ENCODE assay signal across 19 cellular contexts in the genomic region with DNA sequence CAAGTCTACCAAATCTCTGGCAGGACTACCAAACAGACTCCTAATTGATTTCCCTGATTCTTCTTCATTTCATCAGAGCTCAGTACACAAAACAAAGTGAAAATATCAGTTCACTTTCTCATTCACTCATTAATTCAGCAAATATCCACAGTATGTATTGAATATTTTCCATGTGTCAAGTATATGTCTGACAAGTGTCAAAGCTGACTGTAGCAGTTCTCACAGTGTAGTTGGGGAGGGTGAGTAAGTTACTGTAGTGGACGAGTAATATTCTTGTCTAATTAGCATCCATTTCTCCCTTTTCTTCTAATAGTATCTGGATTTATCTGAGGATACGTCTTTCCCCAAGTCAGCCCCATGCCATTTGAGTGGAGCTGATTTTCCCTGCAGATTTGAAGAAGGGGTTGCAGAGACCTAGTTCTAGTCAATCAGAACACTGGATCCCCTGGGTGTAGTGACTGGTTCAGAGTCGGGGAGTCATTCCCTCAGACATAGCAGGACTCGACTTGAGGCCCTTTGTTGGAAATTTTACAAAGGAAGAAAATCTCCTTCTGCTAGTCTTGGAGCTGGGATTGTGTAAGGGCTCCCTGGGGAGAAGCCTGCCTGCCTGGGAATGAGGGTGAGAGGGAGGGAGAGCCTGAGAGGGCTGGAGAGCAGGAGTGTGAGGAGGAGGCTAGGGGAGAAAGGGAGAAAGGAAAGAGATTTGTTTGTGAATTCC. TPM values are rescaled to one million over a fixed set of nuclear protein-coding genes. Genes with fewer than 3 reads are reported as not detected.
A peak's percentile ranks its signal among the peaks of the same experiment; 100 is the strongest.
DNase-seq lines count a peak whose midpoint lies in the region; ATAC-seq and TF ChIP-seq lines count a peak whose summit lies in the region.
"Had no signal": no experiment of that assay in that cellular context is flagged by ENCODE, and none has a peak within 500 bp of the region (broad histone marks: within the 10 kb centered on the region; RNA-seq: fewer than 3 reads in every experiment).

No MANE protein-coding gene starts in this region.

- H3K9me3 ChIP-seq in upper lobe of right lung: no peaks in the 10 kb centered on the region
- H3K9me3 ChIP-seq: stomach, upper lobe of left lung had no signal

- no peaks in the 10 kb centered on the region for H3K36me3 Mint-ChIP-seq in activated B cell treated with CpG ODN at 0.5 μM for 24 hours (ENCODE audit: low read depth)
- no peaks in the 10 kb centered on the region for H3K36me3 Mint-ChIP-seq in naive B cell
- H3K36me3 Mint-ChIP-seq: activated CD8-positive, alpha-beta memory T cell treated with anti-CD3 and anti-CD28 coated beads, Interleukin-2, amount 10 ng/mL, durations not matched to agents 7 days and 5 days; CD4-positive, CD25-positive, alpha-beta regulatory T cell; IgD-negative memory B cell had no signal

- CTCF ChIA-PET in activated B cell treated with CpG ODN at 0.5 μM for 24 hours (lab: Charles Lee): no interaction called here

- ATAC-seq in Right ventricle myocardium superior (ENCODE audit: poor library complexity) (peak; percentile 38), activated B cell treated with CpG ODN at 0.5 μM for 24 hours (ENCODE audit: low read depth) (no peak), naive B cell (ENCODE audit: low read depth in 2 of 2) (no peak), upper lobe of right lung (peak; percentile 46), HG02970 (IDR thresholded peaks at IDR 0.05; ENCODE audit: low FRiP score, unreplicated experiment) (no peak)
- ATAC-seq: activated CD8-positive, alpha-beta memory T cell treated with anti-CD3 and anti-CD28 coated beads, Interleukin-2, amount 10 ng/mL, durations not matched to agents 7 days and 5 days had no signal

- POLR2A ChIA-PET in activated B cell treated with CpG ODN at 0.5 μM for 24 hours (lab: Charles Lee): interaction anchor here (0.6 kb wide), 1 partner anchor 325 kb away, joined by 5 read pairs; a partner anchor contains a TSS

- H3K4me3 Mint-ChIP-seq in activated B cell treated with CpG ODN at 0.5 μM for 24 hours: peak overlapping the region; percentile 16
- peak overlapping the region in 3 of 8 donors; percentile 35 to 74 (median 65) for H3K4me3 Mint-ChIP-seq in naive B cell
- H3K4me3 Mint-ChIP-seq: activated CD8-positive, alpha-beta memory T cell treated with anti-CD3 and anti-CD28 coated beads, Interleukin-2, amount 10 ng/mL, durations not matched to agents 7 days and 5 days; CD4-positive, CD25-positive, alpha-beta regulatory T cell; IgD-negative memory B cell had no signal

- H3K4me1 Mint-ChIP-seq in activated B cell treated with CpG ODN at 0.5 μM for 24 hours (peaks cover 49% of the 10 kb centered on the region), naive B cell (peaks cover 27 to 50% (median 42%) of the 10 kb centered on the region in 3 donors)
- H3K4me1 Mint-ChIP-seq: activated CD8-positive, alpha-beta memory T cell treated with anti-CD3 and anti-CD28 coated beads, Interleukin-2, amount 10 ng/mL, durations not matched to agents 7 days and 5 days; CD4-positive, CD25-positive, alpha-beta regulatory T cell had no signal

- peaks cover 5% of the 10 kb centered on the region for H3K4me1 ChIP-seq in upper lobe of right lung

- H3K27me3 Mint-ChIP-seq in activated B cell treated with CpG ODN at 0.5 μM for 24 hours: no peaks in the 10 kb centered on the region
- H3K27me3 Mint-ChIP-seq in naive B cell: no peaks in the 10 kb centered on the region
- H3K27me3 Mint-ChIP-seq: IgD-negative memory B cell had no signal

- no peak for DNase-seq in Right ventricle myocardium superior
- DNase-seq in cardiac septum (ENCODE audit: low spot score): no peak
- no peak for DNase-seq in activated B cell treated with CpG ODN at 0.5 μM for 24 hours
- DNase-seq in naive B cell: no peak
- DNase-seq in upper lobe of right lung: no peak
- DNase-seq in putamen (ENCODE audit: low spot score): no peak
- DNase-seq in NCI-H1092 (lab: John Stamatoyannopoulos, UW): no peak
- DNase-seq: activated CD8-positive, alpha-beta memory T cell treated with anti-CD3 and anti-CD28 coated beads, Interleukin-2, amount 10 ng/mL, durations not matched to agents 7 days and 5 days; amygdala; CD4-positive, CD25-positive, alpha-beta regulatory T cell; cerebellar nuclear complex; DND-41; mesenchymal stem cell; NCI-H187 treated with DMSO at 0.1 percent for 48 hours; stomach; upper lobe of left lung had no signal

- no peak overlapping the region for H3K27ac ChIP-seq in upper lobe of right lung
- H3K27ac ChIP-seq: SK-N-MC, upper lobe of left lung had no signal

- TF ChIP-seq CTCF in activated B cell treated with CpG ODN at 0.5 μM for 24 hours (IDR thresholded peaks at IDR 0.05) (no peak), upper lobe of right lung (IDR thresholded peaks at IDR 0.05) (no peak)

- H3K27me3 ChIP-seq in upper lobe of right lung: no peaks in the 10 kb centered on the region
- H3K27me3 ChIP-seq: stomach, upper lobe of left lung had no signal

- H3K9me3 Mint-ChIP-seq in activated B cell treated with CpG ODN at 0.5 μM for 24 hours: no peaks in the 10 kb centered on the region
- H3K9me3 Mint-ChIP-seq in naive B cell: peaks cover 0 to 3% (median 0%) of the 10 kb centered on the region in 7 donors

- intact Hi-C loops in Right ventricle myocardium superior (cut with DNase I): no loop called here
- intact Hi-C loops in cardiac septum (cut with DNase I): no loop called here
- intact Hi-C loops in activated B cell treated with CpG ODN at 0.5 μM for 24 hours (cut with micrococcal nuclease): no loop called here
- intact Hi-C loops in upper lobe of right lung (cut with DNase I): no loop called here

- no peaks in the 10 kb centered on the region for H3K36me3 ChIP-seq in upper lobe of right lung
- H3K36me3 ChIP-seq: stomach, upper lobe of left lung had no signal

- no peak overlapping the region for H3K4me3 ChIP-seq in upper lobe of right lung
- H3K4me3 ChIP-seq: SK-N-MC, stomach, upper lobe of left lung had no signal

- no peak overlapping the region for H3K27ac Mint-ChIP-seq in activated B cell treated with CpG ODN at 0.5 μM for 24 hours
- peak overlapping the region in 4 of 6 donors; percentile 29 to 90 (median 78) for H3K27ac Mint-ChIP-seq in naive B cell
- H3K27ac Mint-ChIP-seq: activated CD8-positive, alpha-beta memory T cell treated with anti-CD3 and anti-CD28 coated beads, Interleukin-2, amount 10 ng/mL, durations not matched to agents 7 days and 5 days; IgD-negative memory B cell had no signal

RNA-seq across cellular contexts. Expression of a gene that starts 51.4 kb away (rescaled TPM):
- total RNA-seq in Right ventricle myocardium superior (4.1 TPM), cardiac septum (0.81 TPM), activated B cell treated with CpG ODN at 0.5 μM for 24 hours (0.49 and 0.54 TPM in 2 replicates), upper lobe of right lung (5.2 TPM)
- polyA plus RNA-seq in naive B cell (ENCODE audit: low read depth in 6 of 6): under 1 TPM in 4 of 6 donors, not detected in 2; 0.25 to 0.45 (median 0.44) TPM
- polyA plus RNA-seq: IgD-negative memory B cell had no signal

Comparison
In these comparisons a context has a peak if more than half of its experiments do, and no peak if none do; other contexts are left out.
1. ATAC-seq: peak in Right ventricle myocardium superior (single experiment) and upper lobe of right lung (single experiment); none in activated B cell treated with CpG ODN at 0.5 μM for 24 hours (single experiment), naive B cell (0 of 2) and HG02970 (single experiment).